Comparison of ENCODE assay signal across 8 cellular contexts in the genomic region with DNA sequence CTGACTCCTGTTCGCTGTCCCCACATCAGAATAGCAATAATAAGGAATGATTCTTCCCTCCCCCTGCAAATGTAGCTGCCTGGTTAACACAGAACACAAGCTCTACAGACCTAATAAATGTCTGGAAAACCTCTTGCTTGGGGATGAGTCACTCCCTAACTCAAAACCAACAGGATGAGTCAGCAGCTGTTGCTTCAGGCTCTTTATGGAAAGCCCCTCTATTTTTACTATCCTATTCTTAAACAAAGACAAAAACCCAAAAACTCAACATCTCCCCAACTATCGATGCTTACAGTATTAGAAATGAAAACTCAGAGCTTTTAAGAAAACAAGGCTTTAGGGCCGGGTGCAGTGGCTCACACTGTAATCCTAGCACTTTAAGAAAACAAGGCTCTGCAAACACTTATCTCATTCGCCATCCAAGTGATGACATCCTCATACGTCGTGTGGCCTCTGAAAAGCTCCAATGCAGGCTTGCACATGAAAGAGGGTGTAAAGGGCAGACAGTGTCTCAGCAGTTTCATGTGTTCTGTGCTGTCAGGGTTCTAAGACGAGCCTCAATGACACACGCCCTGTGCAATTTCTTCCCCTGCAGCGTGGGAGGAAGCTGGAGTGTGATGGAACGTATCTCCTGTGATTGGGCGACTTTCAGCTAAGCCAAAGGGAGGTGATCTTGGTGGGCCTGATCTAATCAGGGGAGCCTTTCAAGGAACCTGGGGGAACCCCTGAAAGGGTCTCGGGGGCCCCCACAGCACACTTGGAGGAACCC.
A peak's percentile ranks its signal among the peaks of the same experiment; 100 is the strongest.
DNase-seq lines count a peak whose midpoint lies in the region; ATAC-seq and TF ChIP-seq lines count a peak whose summit lies in the region.

No MANE protein-coding gene starts in this region.

- peaks cover 2% of the 10 kb centered on the region for H3K36me3 ChIP-seq in CD4-positive, CD25-positive, alpha-beta regulatory T cell (ENCODE audit: control insufficient read depth, insufficient read depth, low read length)
- H3K36me3 ChIP-seq in PC-3 (ENCODE audit: low read depth, low read length) (no peaks in the 10 kb centered on the region), gastroesophageal sphincter (no peaks in the 10 kb centered on the region), rectal smooth muscle tissue (ENCODE audit: control insufficient read depth, insufficient read depth, low read length) (no peaks in the 10 kb centered on the region), aorta (ENCODE audit: control insufficient read depth in 1 of 2, insufficient read depth in 2 of 2, low read length in 1 of 2) (no peaks in the 10 kb centered on the region)

- intact Hi-C loops in PC-3 (cut with micrococcal nuclease), result loop anchor here (1.0 to 2.0 kb wide), 5 partner anchors 15 to 105 kb away; no protein-coding TSS in a partner anchor
- intact Hi-C loops in aorta (cut with DNase I), result no loop called here

- POLR2A ChIA-PET in PC-3 (lab: Charles Lee; ENCODE audit: unreplicated experiment), result interaction anchor here (0.5 to 0.9 kb wide), 5 partner anchors 10 to 89 kb away, joined by 3 to 4 read pairs (median 3); no protein-coding TSS in a partner anchor

- DNase-seq in CD4-positive, CD25-positive, alpha-beta regulatory T cell, result peak; percentile 11 to 89 (median 50)
- DNase-seq in PC-3 (peak; percentile 93), aorta (peak; percentile 66 to 77)

- H3K9me2 ChIP-seq in PC-3 (replicated peaks; ENCODE audit: low read length), result no peaks in the 10 kb centered on the region

- peak overlapping the region; percentile 67 for H3K27ac ChIP-seq in CD4-positive, CD25-positive, alpha-beta regulatory T cell (ENCODE audit: insufficient read depth, low read length, poor library complexity, severe bottlenecking)
- H3K27ac ChIP-seq in PC-3 (ENCODE audit: low read length), result peak overlapping the region; percentile 100
- H3K27ac ChIP-seq in gastroesophageal sphincter, result peak overlapping the region; percentile 5 to 90 (median 87)
- H3K27ac ChIP-seq in rectal smooth muscle tissue (ENCODE audit: low read depth, low read length), result peak overlapping the region; percentile 99
- H3K27ac ChIP-seq in aorta (ENCODE audit: low read depth in 1 of 2, low read length in 2 of 2), result peak overlapping the region; percentile 41 to 44

- TF ChIP-seq CTCF in PC-3 (conservative IDR thresholded peaks at IDR 0.05; ENCODE audit: low read depth, low read length), result no peak
- TF ChIP-seq CTCF in gastroesophageal sphincter (IDR thresholded peaks at IDR 0.05), result no peak

- TF ChIP-seq EP300 in gastroesophageal sphincter (IDR thresholded peaks at IDR 0.05), result no peak

- no peaks in the 10 kb centered on the region for H3K9me3 ChIP-seq in CD4-positive, CD25-positive, alpha-beta regulatory T cell (ENCODE audit: control insufficient read depth in 2 of 2, low read length in 2 of 2)
- H3K9me3 ChIP-seq in PC-3 (ENCODE audit: low read length) (no peaks in the 10 kb centered on the region), gastroesophageal sphincter (no peaks in the 10 kb centered on the region), aorta (ENCODE audit: control insufficient read depth, low read length) (no peaks in the 10 kb centered on the region)

- WGBS in gastroesophageal sphincter (ENCODE audit: low coverage in 1 of 2), 2 donors, result 5 to 9% methylated on average over 6 to 7 of the region's 12 CpGs
- WGBS in aorta, 2 donors, result 32 to 38% methylated on average over 12 of the region's 12 CpGs

- no peak for TF ChIP-seq POLR2A in gastroesophageal sphincter (IDR thresholded peaks at IDR 0.05)

- peaks cover 35% of the 10 kb centered on the region for H3K79me2 ChIP-seq in PC-3 (ENCODE audit: low read length)

- no peaks in the 10 kb centered on the region for H3K27me3 Mint-ChIP-seq in CD4-positive, CD25-positive, alpha-beta regulatory T cell
- H3K27me3 Mint-ChIP-seq in activated T-helper 17 cell treated with anti-CD3 and anti-CD28 coated beads, Interleukin-2, amount 50 U/mL, for 72 hours, result no peaks in the 10 kb centered on the region

- no TSS peak for BruUV-seq in PC-3 (replicated peaks; lab: Mats Ljungman, UMichigan)

- peak overlapping the region; percentile 89 for H3K9ac ChIP-seq in PC-3 (ENCODE audit: low read length)
- H3K9ac ChIP-seq in rectal smooth muscle tissue (ENCODE audit: low read length), result no peak overlapping the region

- no peak overlapping the region for H2AFZ ChIP-seq in PC-3 (ENCODE audit: low read length)

- peaks cover 27% of the 10 kb centered on the region for H3K4me1 ChIP-seq in CD4-positive, CD25-positive, alpha-beta regulatory T cell (ENCODE audit: control insufficient read depth, insufficient read depth, low read length, poor library complexity, severe bottlenecking)
- peaks cover 35% of the 10 kb centered on the region for H3K4me1 ChIP-seq in PC-3 (ENCODE audit: insufficient read depth, low read length)
- peaks cover 0 to 66% (median 25%) of the 10 kb centered on the region in 3 donors for H3K4me1 ChIP-seq in gastroesophageal sphincter
- peaks cover 52% of the 10 kb centered on the region for H3K4me1 ChIP-seq in rectal smooth muscle tissue (ENCODE audit: control insufficient read depth, insufficient read depth, low read length)
- no peaks in the 10 kb centered on the region for H3K4me1 ChIP-seq in aorta (ENCODE audit: control insufficient read depth in 1 of 2, insufficient read depth in 2 of 2, low read length in 2 of 2)

- CTCF ChIA-PET in PC-3 (lab: Charles Lee), result interaction anchor here (0.5 to 2.0 kb wide), 9 partner anchors 15 to 551 kb away, joined by 3 to 14 read pairs (median 5); no protein-coding TSS in a partner anchor

- no peaks in the 10 kb centered on the region for H3K9me3 Mint-ChIP-seq in CD4-positive, CD25-positive, alpha-beta regulatory T cell
- no peaks in the 10 kb centered on the region for H3K9me3 Mint-ChIP-seq in activated T-helper 17 cell treated with anti-CD3 and anti-CD28 coated beads, Interleukin-2, amount 50 U/mL, for 72 hours

- peaks cover 25 to 39% (median 27%) of the 10 kb centered on the region in 4 donors for H3K4me1 Mint-ChIP-seq in CD4-positive, CD25-positive, alpha-beta regulatory T cell
- peaks cover 35% of the 10 kb centered on the region for H3K4me1 Mint-ChIP-seq in activated T-helper 17 cell treated with anti-CD3 and anti-CD28 coated beads, Interleukin-2, amount 50 U/mL, for 72 hours

- ATAC-seq in CD4-positive, CD25-positive, alpha-beta regulatory T cell (ENCODE audit: low read depth in 2 of 2), result peak; percentile 83 to 88
- peak; percentile 41 for ATAC-seq in GM19324 (IDR thresholded peaks at IDR 0.05; ENCODE audit: low FRiP score, unreplicated experiment)
- peak; percentile 67 for ATAC-seq in HG03354 (IDR thresholded peaks at IDR 0.05; ENCODE audit: poor library complexity, severe bottlenecking, unreplicated experiment)
- peak; percentile 84 for ATAC-seq in PC-3
- ATAC-seq in activated T-helper 17 cell treated with anti-CD3 and anti-CD28 coated beads, Interleukin-2, amount 50 U/mL, for 72 hours (replicated peaks), result peak; percentile 96
- peak; percentile 85 for ATAC-seq in gastroesophageal sphincter
- peak; percentile 85 for ATAC-seq in aorta (ENCODE audit: low FRiP score)

- H3K27ac Mint-ChIP-seq in CD4-positive, CD25-positive, alpha-beta regulatory T cell, result peak overlapping the region; percentile 54 to 89 (median 78)
- H3K27ac Mint-ChIP-seq in activated T-helper 17 cell treated with anti-CD3 and anti-CD28 coated beads, Interleukin-2, amount 50 U/mL, for 72 hours, result peak overlapping the region; percentile 97

- H3K27me3 ChIP-seq in CD4-positive, CD25-positive, alpha-beta regulatory T cell (ENCODE audit: control insufficient read depth, insufficient read depth, low read length), result no peaks in the 10 kb centered on the region
- H3K27me3 ChIP-seq in PC-3 (ENCODE audit: low read length) (no peaks in the 10 kb centered on the region), gastroesophageal sphincter (no peaks in the 10 kb centered on the region), rectal smooth muscle tissue (ENCODE audit: control insufficient read depth, insufficient read depth, low read length) (no peaks in the 10 kb centered on the region), aorta (ENCODE audit: control insufficient read depth in 1 of 2, insufficient read depth in 2 of 2, low read length in 1 of 2) (no peaks in the 10 kb centered on the region)

- no peaks in the 10 kb centered on the region for H4K20me1 ChIP-seq in PC-3 (ENCODE audit: low read length)

- H3K36me3 Mint-ChIP-seq in CD4-positive, CD25-positive, alpha-beta regulatory T cell, result peaks cover 30% of the 10 kb centered on the region
- peaks cover 8% of the 10 kb centered on the region for H3K36me3 Mint-ChIP-seq in activated T-helper 17 cell treated with anti-CD3 and anti-CD28 coated beads, Interleukin-2, amount 50 U/mL, for 72 hours (ENCODE audit: low read depth)

- peaks cover 18% of the 10 kb centered on the region for H3F3A ChIP-seq in PC-3 (ENCODE audit: low read length, unreplicated experiment)

- peak overlapping the region; percentile 27 for H3K4me3 ChIP-seq in CD4-positive, CD25-positive, alpha-beta regulatory T cell (ENCODE audit: low read depth, low read length)
- peak overlapping the region; percentile 48; the same call in 1 of the 2 replicates for H3K4me3 ChIP-seq in PC-3 (ENCODE audit: low read length)
- peak overlapping the region in 1 of 2 donors; percentile 2 for H3K4me3 ChIP-seq in gastroesophageal sphincter
- peak overlapping the region; percentile 1 for H3K4me3 ChIP-seq in rectal smooth muscle tissue (ENCODE audit: low read length)
- H3K4me3 ChIP-seq in aorta (ENCODE audit: low read length in 2 of 2), result no peak overlapping the region

- peak overlapping the region; percentile 83 for H3K4me2 ChIP-seq in PC-3 (ENCODE audit: low read length)

- H3K4me3 Mint-ChIP-seq in CD4-positive, CD25-positive, alpha-beta regulatory T cell, result peak overlapping the region in 3 of 4 donors; percentile 20 to 55 (median 46)
- H3K4me3 Mint-ChIP-seq in activated T-helper 17 cell treated with anti-CD3 and anti-CD28 coated beads, Interleukin-2, amount 50 U/mL, for 72 hours, result peak overlapping the region; percentile 74

Comparison
In these comparisons a context has a peak if more than half of its experiments do, and no peak if none do; other contexts are left out.
1. ATAC-seq: peak in every context shown above with its lines; median percentile 96 in activated T-helper 17 cell treated with anti-CD3 and anti-CD28 coated beads, Interleukin-2, amount 50 U/mL, for 72 hours; 86 in CD4-positive, CD25-positive, alpha-beta regulatory T cell; 85 in gastroesophageal sphincter; 85 in aorta; 84 in PC-3; 67 in HG03354; 41 in GM19324.
2. H3K27ac ChIP-seq: peak in every context shown above with its lines; median percentile 100 in PC-3; 99 in rectal smooth muscle tissue; 87 in gastroesophageal sphincter; 67 in CD4-positive, CD25-positive, alpha-beta regulatory T cell; 42 in aorta.
3. H3K4me3 ChIP-seq: peak in CD4-positive, CD25-positive, alpha-beta regulatory T cell (single experiment), PC-3 (single experiment) and rectal smooth muscle tissue (single experiment); none in aorta (0 of 2).
4. Peak in every context shown above with its lines, with median percentiles within 50 percentile points of each other: DNase-seq.